18 cellular contexts compared by ENCODE assay signal in the genomic region with DNA sequence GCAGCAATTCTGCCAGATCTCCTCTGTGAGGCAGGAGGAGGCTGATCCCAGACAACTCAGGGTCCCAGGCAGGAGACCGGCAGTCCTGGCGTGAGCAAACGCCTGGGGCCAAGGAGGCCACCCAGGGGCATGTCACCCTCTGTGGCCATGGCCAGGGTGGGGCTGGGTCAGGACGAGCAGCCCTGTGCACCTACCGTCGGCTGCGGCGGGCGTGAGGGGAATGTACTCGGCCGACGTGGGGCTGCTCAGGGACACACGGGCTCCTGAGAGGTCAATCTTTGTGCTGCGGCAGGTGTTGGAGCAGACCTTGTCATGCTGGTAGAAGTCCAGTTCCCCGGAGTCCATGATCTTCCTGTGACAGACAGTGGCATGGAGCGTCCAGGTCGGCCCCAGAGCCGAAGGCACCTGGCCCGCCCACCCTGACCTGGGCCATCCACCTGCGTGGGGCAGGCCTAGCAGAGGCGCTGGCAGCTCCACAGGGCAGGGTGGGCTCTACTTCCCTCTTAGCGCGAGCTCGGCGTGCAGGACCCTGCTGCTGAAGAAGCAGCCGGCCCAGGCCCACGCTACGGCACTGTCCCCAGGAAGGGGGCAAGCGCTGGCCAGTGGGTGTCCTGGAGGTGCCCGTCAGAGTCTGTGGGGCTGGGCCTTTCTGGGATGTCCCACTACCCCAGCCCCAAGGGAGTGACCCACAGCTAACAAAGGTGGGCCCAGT. TPM values are rescaled to one million over a fixed set of nuclear protein-coding genes. Genes with fewer than 3 reads are reported as not detected.
A peak's percentile ranks its signal among the peaks of the same experiment; 100 is the strongest.
DNase-seq lines count a peak whose midpoint lies in the region; ATAC-seq and FAIRE-seq lines count a peak whose summit lies in the region.
"Had no signal": no experiment of that assay in that cellular context is flagged by ENCODE, and none has a peak within 500 bp of the region (broad histone marks: within the 10 kb centered on the region; RNA-seq: fewer than 3 reads in every experiment).

No MANE protein-coding gene starts in this region.

- H2AK5ac ChIP-seq in mesendoderm (ENCODE audit: low read length) (no peak overlapping the region), mesenchymal stem cell (ENCODE audit: low read length, severe bottlenecking) (no peak overlapping the region)

- H4K5ac ChIP-seq in mesendoderm (ENCODE audit: low read length) = no peak overlapping the region

- H3K79me1 ChIP-seq in mesendoderm (ENCODE audit: low read length) (no peaks in the 10 kb centered on the region), mesenchymal stem cell (replicated peaks; ENCODE audit: low read length, poor library complexity, severe bottlenecking) (peaks cover 14% of the 10 kb centered on the region)

- H2BK12ac ChIP-seq in mesenchymal stem cell (ENCODE audit: low read length in 2 of 2) = no peak overlapping the region

- H3K9me3 ChIP-seq in aorta (ENCODE audit: control insufficient read depth, low read length) = no peaks in the 10 kb centered on the region
- H3K9me3 ChIP-seq in mesenchymal stem cell (ENCODE audit: control insufficient read depth, low read length) = no peaks in the 10 kb centered on the region

- H3K56ac ChIP-seq in mesendoderm (ENCODE audit: low read length) = no peak overlapping the region

- H3K9ac ChIP-seq in mesendoderm (ENCODE audit: low read length) (no peak overlapping the region), mesenchymal stem cell (ENCODE audit: low read length) (no peak overlapping the region)
- H3K9ac ChIP-seq: GM23248 had no signal

- H3K27me3 ChIP-seq in mesendoderm (ENCODE audit: insufficient read depth, low read length, poor library complexity) (no peaks in the 10 kb centered on the region), aorta (ENCODE audit: control insufficient read depth in 1 of 2, insufficient read depth in 2 of 2, low read length in 1 of 2) (no peaks in the 10 kb centered on the region), mesenchymal stem cell (ENCODE audit: control insufficient read depth in 1 of 2, insufficient read depth in 1 of 2, low read length in 2 of 2) (no peaks in the 10 kb centered on the region)

- H3K27ac ChIP-seq in mesendoderm (ENCODE audit: low read depth, low read length) (no peak overlapping the region), aorta (ENCODE audit: low read depth in 1 of 2, low read length in 2 of 2) (no peak overlapping the region), mesenchymal stem cell (ENCODE audit: low read length, poor library complexity, severe bottlenecking) (no peak overlapping the region)
- H3K27ac ChIP-seq: GM23248 had no signal

- H2BK5ac ChIP-seq in mesendoderm (ENCODE audit: low read length) = no peak overlapping the region
- no peak overlapping the region for H2BK5ac ChIP-seq in mesenchymal stem cell (ENCODE audit: low read depth, low read length, poor library complexity, severe bottlenecking)

- H2AFZ ChIP-seq in mesenchymal stem cell (ENCODE audit: low read depth, low read length) = no peak overlapping the region
- H2AFZ ChIP-seq: GM23248 had no signal

- no peak overlapping the region for H4K91ac ChIP-seq in mesenchymal stem cell (ENCODE audit: low read length)

- no peak overlapping the region for H3K18ac ChIP-seq in mesendoderm (ENCODE audit: low read length)
- H3K18ac ChIP-seq in mesenchymal stem cell (ENCODE audit: low read depth in 1 of 2, low read length in 2 of 2) = no peak overlapping the region

- intact Hi-C loops in aorta (cut with DNase I) = no loop called here

- H2BK15ac ChIP-seq in mesendoderm (replicated peaks; ENCODE audit: low read depth) (no peak overlapping the region), mesenchymal stem cell (ENCODE audit: low read depth, poor library complexity, severe bottlenecking) (no peak overlapping the region)

- no peak for DNase-seq in HTR-8/SVneo (ENCODE audit: insufficient read length, low spot score)
- DNase-seq in mesendoderm = no peak
- peak; percentile 38 to 70 for DNase-seq in aorta
- DNase-seq in mesenchymal stem cell = no peak
- DNase-seq in NCI-H2196 (lab: John Stamatoyannopoulos, UW; ENCODE audit: unreplicated experiment) = no peak
- DNase-seq: C1 segment of cervical spinal cord; Calu3; CD4-positive, alpha-beta T cell; DMS79; GM23248 had no signal

- H3K36me3 ChIP-seq in mesendoderm (ENCODE audit: control insufficient read depth, insufficient read depth, low read length) (peaks cover 2% of the 10 kb centered on the region), aorta (ENCODE audit: control insufficient read depth in 1 of 2, insufficient read depth in 2 of 2, low read length in 1 of 2) (peaks cover 0 to 8% of the 10 kb centered on the region in 2 donors), mesenchymal stem cell (ENCODE audit: control insufficient read depth in 1 of 2, insufficient read depth in 2 of 2, low read depth in 1 of 2, low read length in 2 of 2) (peaks cover 52 to 87% of the 10 kb centered on the region in 2 experiments)

- H3K4me1 ChIP-seq in mesendoderm (ENCODE audit: control insufficient read depth, low read depth, low read length) (no peaks in the 10 kb centered on the region), aorta (ENCODE audit: control insufficient read depth in 1 of 2, insufficient read depth in 2 of 2, low read length in 2 of 2) (no peaks in the 10 kb centered on the region), mesenchymal stem cell (ENCODE audit: control insufficient read depth, insufficient read depth, low read depth, low read length) (peaks cover 4% of the 10 kb centered on the region)

- no CpG with 5 or more reads among the region's 30 CpGs for WGBS in mesendoderm (ENCODE audit: extremely low coverage, insufficient coverage, low lambda C conversion rate)
- 92 to 96% methylated on average over 29 to 30 of the region's 30 CpGs for WGBS in aorta, 2 donors
- 92% methylated on average over 30 of the region's 30 CpGs for WGBS in mesenchymal stem cell

- no peak overlapping the region for H3K4ac ChIP-seq in mesendoderm (ENCODE audit: low read depth, low read length)
- no peak overlapping the region for H3K4ac ChIP-seq in mesenchymal stem cell (ENCODE audit: low read depth in 1 of 2, low read length in 2 of 2)

- H3K23ac ChIP-seq in mesendoderm (ENCODE audit: low read length) (peak overlapping the region; percentile 45), mesenchymal stem cell (ENCODE audit: low read length in 2 of 2) (no peak overlapping the region)

- FAIRE-seq in HTR-8/SVneo (lab: Jason Lieb, UNC) = peak; percentile 31
- FAIRE-seq: A204.1, G401.6, GM12891, GM19239, H54 had no signal

- H3K14ac ChIP-seq in mesenchymal stem cell (ENCODE audit: low read length in 2 of 2) = no peak overlapping the region

- H3K4me2 ChIP-seq in mesendoderm (ENCODE audit: low read length) = no peak overlapping the region
- H3K4me2 ChIP-seq in mesenchymal stem cell (ENCODE audit: low read length, poor library complexity, severe bottlenecking) = no peak overlapping the region

- H4K8ac ChIP-seq in mesendoderm (ENCODE audit: low read depth, low read length) = no peak overlapping the region
- H4K8ac ChIP-seq in mesenchymal stem cell (ENCODE audit: low read length) = no peak overlapping the region

- H3K4me3 ChIP-seq in mesendoderm (ENCODE audit: low read length) = no peak overlapping the region
- H3K4me3 ChIP-seq in aorta (ENCODE audit: low read length in 2 of 2) = no peak overlapping the region
- H3K4me3 ChIP-seq in mesenchymal stem cell (ENCODE audit: insufficient read depth in 1 of 2, low read depth in 1 of 2, low read length in 2 of 2) = no peak overlapping the region
- H3K4me3 ChIP-seq: GM23248 had no signal

- no peaks in the 10 kb centered on the region for H3K79me2 ChIP-seq in mesendoderm (ENCODE audit: control insufficient read depth, insufficient read depth, low read length)

- H2BK120ac ChIP-seq in mesendoderm (ENCODE audit: low read depth, low read length) = no peak overlapping the region
- H2BK120ac ChIP-seq in mesenchymal stem cell (ENCODE audit: low read depth, low read length) = no peak overlapping the region

- ATAC-seq in esophagus mucosa (peak; percentile 15), aorta (ENCODE audit: low FRiP score) (peak; percentile 9), GM18870 (IDR thresholded peaks at IDR 0.05; ENCODE audit: unreplicated experiment) (no peak)

RNA-seq across cellular contexts. Expression of a gene that starts 21.5 kb away (rescaled TPM):
- 32.0 TPM for total RNA-seq in esophagus mucosa
- polyA plus RNA-seq in mesendoderm (2013, experiment 1 of 2) = 2.6 TPM
- 2.2 TPM for polyA plus RNA-seq in mesendoderm (2013, experiment 2 of 2)
- 10 to 100 TPM; 23.2 to 41.6 TPM for total RNA-seq in aorta
- polyA plus RNA-seq in aorta = 1 to 10 TPM; 2.3 to 4.8 TPM
- 8.0 TPM for polyA plus RNA-seq in mesenchymal stem cell (2013, experiment 1 of 2)
- 7.9 TPM for polyA plus RNA-seq in mesenchymal stem cell (2013, experiment 2 of 2)

RNA-seq across cellular contexts. Expression of a gene that starts 31.3 kb away (rescaled TPM):
- total RNA-seq in esophagus mucosa = 6.9 TPM
- 12.5 TPM for polyA plus RNA-seq in mesendoderm (2013, experiment 1 of 2)
- 11.8 TPM for polyA plus RNA-seq in mesendoderm (2013, experiment 2 of 2)
- 10 to 100 TPM; 10.2 to 10.3 TPM for total RNA-seq in aorta
- 1 to 10 TPM; 3.9 to 9.6 TPM for polyA plus RNA-seq in aorta
- 6.6 TPM for polyA plus RNA-seq in mesenchymal stem cell (2013, experiment 1 of 2)
- polyA plus RNA-seq in mesenchymal stem cell (2013, experiment 2 of 2) = 6.7 TPM

RNA-seq across cellular contexts. Expression of a gene that starts 41.6 kb away (rescaled TPM):
- total RNA-seq in esophagus mucosa (0.28 TPM), aorta (under 1 TPM in 1 of 2 donors, not detected in 1; 0.57 TPM)
- 1.3 TPM for polyA plus RNA-seq in mesendoderm (2013, experiment 1 of 2)
- polyA plus RNA-seq in mesendoderm (2013, experiment 2 of 2) = 1.5 TPM
- polyA plus RNA-seq in aorta = under 1 TPM in 1 of 2 donors, not detected in 1; 0.84 TPM
- 0.91 TPM for polyA plus RNA-seq in mesenchymal stem cell (2013, experiment 1 of 2)
- polyA plus RNA-seq in mesenchymal stem cell (2013, experiment 2 of 2) = 0.79 TPM
- total RNA-seq: Calu3, HT1080 had no signal

RNA-seq across cellular contexts. Expression of a gene that starts 48.0 kb away (rescaled TPM):
- total RNA-seq in esophagus mucosa (0.44 TPM), aorta (not detected)
- polyA plus RNA-seq in mesendoderm (2013, experiment 1 of 2) = 0.11 TPM
- 0.10 TPM for polyA plus RNA-seq in mesendoderm (2013, experiment 2 of 2)
- not detected for polyA plus RNA-seq in aorta
- polyA plus RNA-seq in mesenchymal stem cell (2013, experiment 1 of 2) = not detected
- not detected for polyA plus RNA-seq in mesenchymal stem cell (2013, experiment 2 of 2)
- total RNA-seq: Calu3; CD4-positive, alpha-beta T cell; GM23248; HT1080 had no signal
- polyA plus RNA-seq: GM23248 had no signal

RNA-seq across cellular contexts. Expression of a gene that starts 57.7 kb away (rescaled TPM):
- total RNA-seq in esophagus mucosa = 4.6 TPM
- 14.8 TPM for polyA plus RNA-seq in mesendoderm (2013, experiment 1 of 2)
- polyA plus RNA-seq in mesendoderm (2013, experiment 2 of 2) = 15.4 TPM
- 10 to 100 TPM; 10.5 to 31.2 TPM for total RNA-seq in aorta
- 10 to 100 TPM; 11.3 to 26.1 TPM for polyA plus RNA-seq in aorta
- 11.7 TPM for polyA plus RNA-seq in mesenchymal stem cell (2013, experiment 1 of 2)
- polyA plus RNA-seq in mesenchymal stem cell (2013, experiment 2 of 2) = 12.0 TPM

Comparison
In these comparisons a context has a peak if more than half of its experiments do, and no peak if none do; other contexts are left out.
1. DNase-seq: peak in aorta (2 of 2); none in HTR-8/SVneo (single experiment), mesendoderm (single experiment), mesenchymal stem cell (single experiment) and NCI-H2196 (single experiment).